In genomic region chr16:46719528-46719927, GRCh38 we compare ENCODE assay signal across 10 cellular contexts. TPM values are rescaled to one million over a fixed set of nuclear protein-coding genes. Genes with fewer than 3 reads are reported as not detected.
"Had no signal": no experiment of that assay in that cellular context is flagged by ENCODE, and none has a peak within 500 bp of the region (broad histone marks: within the 10 kb centered on the region; RNA-seq: fewer than 3 reads in every experiment).

No MANE protein-coding gene starts in this region.

- DNase-seq: GM23248, GOT3, H7, H9, HCEC 1CT, HFFc6 had no signal

- H3K9me3 Mint-ChIP-seq: HFFc6 had no signal

- FAIRE-seq: H1, H54 had no signal

- H3K27ac Mint-ChIP-seq: GM23338, HFFc6 had no signal

- ATAC-seq: GM23338, HCT116 had no signal

- H3K4me1 Mint-ChIP-seq: GM23338, H9 had no signal

- H3K4me3 Mint-ChIP-seq: GM23338, HFFc6 had no signal

RNA-seq across cellular contexts. Expression of gene MYLK3, which starts 28.6 kb away (rescaled TPM):
- total RNA-seq: GM23248 had no signal
- polyA plus RNA-seq: GM23248 had no signal
